Comparison of ENCODE assay signal across 26 cellular contexts in genomic region chr11:120536797-120537169, GRCh38. TPM values are rescaled to one million over a fixed set of nuclear protein-coding genes. Genes with fewer than 3 reads are reported as not detected.
"Had no signal": no experiment of that assay in that cellular context is flagged by ENCODE, and none has a peak within 500 bp of the region (broad histone marks: within the 10 kb centered on the region; RNA-seq: fewer than 3 reads in every experiment).

No MANE protein-coding gene starts in this region.

- H3K9me3 ChIP-seq: neutrophil, pancreas, prostate gland, thoracic aorta, thyroid gland, vagina had no signal

- H3K4me1 ChIP-seq: pancreas, prostate gland, upper lobe of left lung, vagina had no signal

- FAIRE-seq: pancreas, urothelium cell line had no signal

- DNase-seq: naive thymus-derived CD4-positive, alpha-beta T cell; natural killer cell; nucleus accumbens; retina; right cardiac atrium; stimulated activated CD4-positive, alpha-beta T cell treated with anti-CD3 and anti-CD28 coated beads, Interleukin-15, amount 100 ng/mL, for 24 hours; stimulated activated CD4-positive, alpha-beta T cell treated with anti-CD3 and anti-CD28 coated beads, Interleukin-2, amount 100 ng/mL, for 24 hours; stimulated activated CD4-positive, alpha-beta T cell treated with anti-CD3 and anti-CD28 coated beads, Interleukin-2, amount 100 ng/mL, for 48 hours; stimulated activated CD4-positive, alpha-beta T cell treated with anti-CD3 and anti-CD28 coated beads, Interleukin-4, amount 100 ng/mL, for 24 hours; stimulated activated naive B cell treated with anti-CD40 and anti-IgM and Interleukin-4, amounts not matched to agents 10 μg/mL and 1 μg/mL and 100 μg/mL, for 72 hours; stimulated activated naive CD4-positive, alpha-beta T cell treated with Interleukin-2 at 50 U/mL for 16 hours; stomach; thyroid gland; trophoblast cell had no signal

- H3K27me3 ChIP-seq: neural progenitor cell, neutrophil, pancreas, thyroid gland, tibial nerve, upper lobe of left lung, vagina had no signal

- H3K27ac ChIP-seq: neural progenitor cell, neutrophil, pancreas, prostate gland, skin epidermis, stomach, thoracic aorta, thyroid gland, tibial nerve, upper lobe of left lung, vagina had no signal

- H3K36me3 ChIP-seq: neural progenitor cell, neutrophil, pancreas, prostate gland, stomach, thoracic aorta, thyroid gland, tibial nerve, upper lobe of left lung, vagina had no signal

- H3K4me3 ChIP-seq: neural progenitor cell, pancreas, prostate gland, skin epidermis, stomach, thoracic aorta, thyroid gland, tibial nerve, upper lobe of left lung, vagina had no signal

- H3K4me2 ChIP-seq: neural progenitor cell had no signal

- H3K9ac ChIP-seq: neural progenitor cell had no signal

- H2AFZ ChIP-seq: neural progenitor cell had no signal

- ATAC-seq: naive thymus-derived CD4-positive, alpha-beta T cell; natural killer cell; pancreas; right cardiac atrium; sciatic nerve; stimulated activated effector memory CD8-positive, alpha-beta T cell treated with anti-CD3 and anti-CD28 coated beads, Interleukin-12 subunit alpha, Interleukin-12 subunit beta, amount 100 ng/mL, for 72 hours; stimulated activated naive B cell treated with anti-CD40 and anti-IgM and Interleukin-4, amounts not matched to agents 10 μg/mL and 1 μg/mL and 100 μg/mL, for 72 hours had no signal

RNA-seq across cellular contexts. Expression of gene GRIK4, which starts 25.2 kb away (rescaled TPM):
- total RNA-seq: pancreas, stomach, thoracic aorta had no signal
- polyA plus RNA-seq: naive thymus-derived CD4-positive, alpha-beta T cell had no signal
